Comparison of ENCODE assay signal across 24 cellular contexts in genomic region chr7:72035275-72035674, GRCh38.
"Had no signal": no experiment of that assay in that cellular context is flagged by ENCODE, and none has a peak within 500 bp of the region (broad histone marks: within the 10 kb centered on the region; RNA-seq: fewer than 3 reads in every experiment).

No MANE protein-coding gene starts in this region.

- H3K4me1 Mint-ChIP-seq: activated CD4-positive, alpha-beta T cell treated with anti-CD3 and anti-CD28 coated beads, Interleukin-2, amount 10 ng/mL, durations not matched to agents 24 days and 14 days; activated CD8-positive, alpha-beta memory T cell treated with anti-CD3 and anti-CD28 coated beads, Interleukin-2, amount 10 ng/mL, durations not matched to agents 7 days and 5 days; activated naive CD8-positive, alpha-beta T cell treated with anti-CD3 and anti-CD28 coated beads, Interleukin-2, amount 50 U/mL, for 24 hours; endodermal cell had no signal

- H3K36me3 Mint-ChIP-seq: activated CD8-positive, alpha-beta memory T cell treated with anti-CD3 and anti-CD28 coated beads, Interleukin-2, amount 10 ng/mL, durations not matched to agents 7 days and 5 days; naive thymus-derived CD8-positive, alpha-beta T cell; neural progenitor cell; stimulated activated naive B cell treated with anti-CD40 and anti-IgM and Interleukin-4, amounts not matched to agents 10 μg/mL and 1 μg/mL and 100 μg/mL, for 72 hours had no signal

- H3K4me1 ChIP-seq: esophagus squamous epithelium, gastrocnemius medialis, testis, vagina had no signal

- H3K4me3 Mint-ChIP-seq: activated CD4-positive, alpha-beta T cell treated with anti-CD3 and anti-CD28 coated beads, Interleukin-2, amount 10 ng/mL, durations not matched to agents 24 days and 14 days; activated CD8-positive, alpha-beta memory T cell treated with anti-CD3 and anti-CD28 coated beads, Interleukin-2, amount 10 ng/mL, durations not matched to agents 7 days and 5 days; activated CD8-positive, alpha-beta T cell treated with anti-CD3 and anti-CD28 coated beads for 36 hours; activated naive CD8-positive, alpha-beta T cell treated with anti-CD3 and anti-CD28 coated beads, Interleukin-2, amount 50 U/mL, for 24 hours; endodermal cell; naive thymus-derived CD8-positive, alpha-beta T cell; neural progenitor cell; stimulated activated naive B cell treated with anti-CD40 and anti-IgM and Interleukin-4, amounts not matched to agents 10 μg/mL and 1 μg/mL and 100 μg/mL, for 72 hours had no signal

- H3K27me3 ChIP-seq: esophagus squamous epithelium, gastrocnemius medialis, neural progenitor cell, testis, vagina had no signal

- H3K27ac ChIP-seq: coronary artery, esophagus squamous epithelium, gastrocnemius medialis, left ventricle myocardium inferior, neural progenitor cell, testis, vagina had no signal

- DNase-seq: activated CD4-positive, alpha-beta T cell treated with anti-CD3 and anti-CD28 coated beads, Interleukin-2, amount 10 ng/mL, durations not matched to agents 24 days and 14 days; activated CD8-positive, alpha-beta memory T cell treated with anti-CD3 and anti-CD28 coated beads, Interleukin-2, amount 10 ng/mL, durations not matched to agents 7 days and 5 days; activated CD8-positive, alpha-beta T cell treated with anti-CD3 and anti-CD28 coated beads for 36 hours; activated gamma-delta T cell; activated naive CD4-positive, alpha-beta T cell treated with anti-CD3 and anti-CD28 coated beads, Interleukin-2, amount 50 U/mL, for 16 hours; activated naive CD8-positive, alpha-beta T cell treated with anti-CD3 and anti-CD28 coated beads, Interleukin-2, amount 50 U/mL, for 24 hours; activated T-cell treated with anti-CD3 and anti-CD28 coated beads for 4 hours; cerebellar nuclear complex; endodermal cell; esophagus squamous epithelium; gastrocnemius medialis; head of caudate nucleus; hypothalamus; left ventricle myocardium inferior; naive thymus-derived CD8-positive, alpha-beta T cell; stimulated activated CD4-positive, alpha-beta T cell treated with anti-CD3 and anti-CD28 coated beads, Interleukin-2, amount 100 ng/mL, for 48 hours; stimulated activated CD8-positive, alpha-beta memory T cell treated with anti-CD3 and anti-CD28 coated beads, Interleukin-4, amount 100 ng/mL, for 48 hours; stimulated activated naive B cell treated with anti-CD40 and anti-IgM and Interleukin-4, amounts not matched to agents 10 μg/mL and 1 μg/mL and 100 μg/mL, for 72 hours; testis; trophoblast cell had no signal

- H3K27me3 Mint-ChIP-seq: activated CD4-positive, alpha-beta T cell treated with anti-CD3 and anti-CD28 coated beads, Interleukin-2, amount 10 ng/mL, durations not matched to agents 24 days and 14 days; activated CD8-positive, alpha-beta memory T cell treated with anti-CD3 and anti-CD28 coated beads, Interleukin-2, amount 10 ng/mL, durations not matched to agents 7 days and 5 days; activated CD8-positive, alpha-beta T cell treated with anti-CD3 and anti-CD28 coated beads for 36 hours; activated naive CD8-positive, alpha-beta T cell treated with anti-CD3 and anti-CD28 coated beads, Interleukin-2, amount 50 U/mL, for 24 hours; progenitor cell of endocrine pancreas; stimulated activated naive B cell treated with anti-CD40 and anti-IgM and Interleukin-4, amounts not matched to agents 10 μg/mL and 1 μg/mL and 100 μg/mL, for 72 hours had no signal

- H3K9me3 ChIP-seq: esophagus squamous epithelium, gastrocnemius medialis, testis, vagina had no signal

- H3K4me3 ChIP-seq: coronary artery, esophagus squamous epithelium, gastrocnemius medialis, left ventricle myocardium inferior, neural progenitor cell, testis, vagina had no signal

- H3K9me3 Mint-ChIP-seq: endodermal cell had no signal

- H3K36me3 ChIP-seq: esophagus squamous epithelium, gastrocnemius medialis, left ventricle myocardium inferior, neural progenitor cell, vagina had no signal

- H3K27ac Mint-ChIP-seq: activated CD4-positive, alpha-beta T cell treated with anti-CD3 and anti-CD28 coated beads, Interleukin-2, amount 10 ng/mL, durations not matched to agents 24 days and 14 days; activated CD8-positive, alpha-beta memory T cell treated with anti-CD3 and anti-CD28 coated beads, Interleukin-2, amount 10 ng/mL, durations not matched to agents 7 days and 5 days; activated CD8-positive, alpha-beta T cell treated with anti-CD3 and anti-CD28 coated beads for 36 hours; activated naive CD8-positive, alpha-beta T cell treated with anti-CD3 and anti-CD28 coated beads, Interleukin-2, amount 50 U/mL, for 24 hours; endodermal cell; naive thymus-derived CD8-positive, alpha-beta T cell; neural progenitor cell; progenitor cell of endocrine pancreas; stimulated activated naive B cell treated with anti-CD40 and anti-IgM and Interleukin-4, amounts not matched to agents 10 μg/mL and 1 μg/mL and 100 μg/mL, for 72 hours had no signal
